ENCODE assay signal across 8 cellular contexts in the genomic region with DNA sequence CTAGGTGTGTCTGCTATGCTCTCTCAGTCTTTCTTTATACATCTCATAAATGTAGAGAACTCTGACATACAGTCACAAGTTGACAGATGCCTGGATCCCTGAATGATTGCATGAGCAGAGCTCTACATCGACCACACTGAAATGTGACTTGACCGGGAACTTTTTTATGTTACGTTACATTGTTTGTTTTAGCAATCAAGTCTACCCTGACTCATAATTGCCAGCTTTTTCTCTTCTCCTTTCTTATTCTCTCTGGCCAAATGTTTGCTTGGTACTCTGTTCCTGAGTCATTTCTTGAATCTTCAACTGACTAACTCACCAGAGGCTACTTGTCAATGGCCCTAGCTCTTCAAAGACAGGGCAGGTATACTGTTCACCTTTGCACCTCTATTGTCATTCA.
DNase-seq lines count a peak whose midpoint lies in the region; ATAC-seq and TF ChIP-seq lines count a peak whose summit lies in the region.

No MANE protein-coding gene starts in this region.

- peak; percentile 63 for ATAC-seq in HG03354 (IDR thresholded peaks at IDR 0.05; ENCODE audit: poor library complexity, severe bottlenecking, unreplicated experiment)

- no peak for TF ChIP-seq CTCF in GM12864 (IDR thresholded peaks at IDR 0.05; ENCODE audit: low read depth, low read length, missing control alignments)
- no peak for TF ChIP-seq CTCF in GM20000 (IDR thresholded peaks at IDR 0.05; ENCODE audit: extremely low read depth, missing control alignments)
- TF ChIP-seq CTCF in choroid plexus epithelial cell (conservative IDR thresholded peaks at IDR 0.05; ENCODE audit: low read depth, low read length) = no peak

- H3K4me3 ChIP-seq in GM12864 (ENCODE audit: low read depth, low read length) = no peak overlapping the region
- no peak overlapping the region for H3K4me3 ChIP-seq in choroid plexus epithelial cell (ENCODE audit: low read depth, low read length)

- DNase-seq in GM12864 (ENCODE audit: low read depth) (peak; percentile 51), GM20000 (ENCODE audit: low spot score) (peak; percentile 36), choroid plexus epithelial cell (ENCODE audit: low read depth) (peak; percentile 51), NCI-H187 treated with DMSO at 0.1 percent for 48 hours (lab: John Stamatoyannopoulos, UW) (no peak), RPMI8226 (no peak), COR-L47 (lab: John Stamatoyannopoulos, UW) (no peak), NCI-H69 (lab: John Stamatoyannopoulos, UW) (no peak)

Comparison
In these comparisons a context has a peak if more than half of its experiments do, and no peak if none do; other contexts are left out.
1. DNase-seq: peak in GM12864 (single experiment), GM20000 (single experiment) and choroid plexus epithelial cell (single experiment); none in NCI-H187 treated with DMSO at 0.1 percent for 48 hours (single experiment), RPMI8226 (single experiment), COR-L47 (single experiment) and NCI-H69 (single experiment).